In genomic region chr10:100830728-100831110, GRCh38 we compare ENCODE assay signal across 14 cellular contexts.
"Had no signal": no experiment of that assay in that cellular context is flagged by ENCODE, and none has a peak within 500 bp of the region (broad histone marks: within the 10 kb centered on the region; RNA-seq: fewer than 3 reads in every experiment).

No MANE protein-coding gene starts in this region.

- ATAC-seq: activated T-cell treated with anti-CD3 and anti-CD28 coated beads, Interleukin-2, amount 50 U/mL, for 4 hours; effector memory CD8-positive, alpha-beta T cell; gastroesophageal sphincter; sciatic nerve; upper lobe of right lung had no signal

- H3K27ac Mint-ChIP-seq: dendritic cell treated with granulocyte-macrophage colony-stimulating factor and Interleukin-4, amounts not matched to agents 40 ng/mL and 50 ng/mL, for 4 days; effector memory CD8-positive, alpha-beta T cell had no signal

- H3K4me3 ChIP-seq: adrenal gland, gastroesophageal sphincter, spleen, suprapubic skin, upper lobe of right lung had no signal

- H3K9me3 Mint-ChIP-seq: activated T-cell treated with anti-CD3 and anti-CD28 coated beads, Interleukin-2, amount 50 U/mL, for 4 hours; dendritic cell treated with granulocyte-macrophage colony-stimulating factor and Interleukin-4, amounts not matched to agents 40 ng/mL and 50 ng/mL, for 4 days; effector memory CD8-positive, alpha-beta T cell had no signal

- DNase-seq: activated CD4-positive, CD25-positive, alpha-beta regulatory T cell; activated T-cell treated with anti-CD3 and anti-CD28 coated beads, Interleukin-2, amount 50 U/mL, for 4 hours; effector memory CD8-positive, alpha-beta T cell; kidney glomerular epithelial cell; spleen; stimulated activated CD4-positive, alpha-beta T cell treated with anti-CD3 and anti-CD28 coated beads, Interleukin-1b, Interleukin-23, amount 100 ng/mL, for 48 hours; stimulated activated naive CD4-positive, alpha-beta T cell; upper lobe of right lung had no signal

- H3K27ac ChIP-seq: adrenal gland, gastroesophageal sphincter, spleen, suprapubic skin, upper lobe of right lung had no signal

- H3K4me3 Mint-ChIP-seq: dendritic cell treated with granulocyte-macrophage colony-stimulating factor and Interleukin-4, amounts not matched to agents 40 ng/mL and 50 ng/mL, for 4 days had no signal

- H3K9me3 ChIP-seq: adrenal gland, gastroesophageal sphincter, spleen, suprapubic skin, upper lobe of right lung had no signal

- H3K36me3 ChIP-seq: adrenal gland, gastroesophageal sphincter, spleen, suprapubic skin, upper lobe of right lung had no signal

- FAIRE-seq: TTC549 had no signal
